Comparison of ENCODE assay signal across 8 cellular contexts in the genomic region with DNA sequence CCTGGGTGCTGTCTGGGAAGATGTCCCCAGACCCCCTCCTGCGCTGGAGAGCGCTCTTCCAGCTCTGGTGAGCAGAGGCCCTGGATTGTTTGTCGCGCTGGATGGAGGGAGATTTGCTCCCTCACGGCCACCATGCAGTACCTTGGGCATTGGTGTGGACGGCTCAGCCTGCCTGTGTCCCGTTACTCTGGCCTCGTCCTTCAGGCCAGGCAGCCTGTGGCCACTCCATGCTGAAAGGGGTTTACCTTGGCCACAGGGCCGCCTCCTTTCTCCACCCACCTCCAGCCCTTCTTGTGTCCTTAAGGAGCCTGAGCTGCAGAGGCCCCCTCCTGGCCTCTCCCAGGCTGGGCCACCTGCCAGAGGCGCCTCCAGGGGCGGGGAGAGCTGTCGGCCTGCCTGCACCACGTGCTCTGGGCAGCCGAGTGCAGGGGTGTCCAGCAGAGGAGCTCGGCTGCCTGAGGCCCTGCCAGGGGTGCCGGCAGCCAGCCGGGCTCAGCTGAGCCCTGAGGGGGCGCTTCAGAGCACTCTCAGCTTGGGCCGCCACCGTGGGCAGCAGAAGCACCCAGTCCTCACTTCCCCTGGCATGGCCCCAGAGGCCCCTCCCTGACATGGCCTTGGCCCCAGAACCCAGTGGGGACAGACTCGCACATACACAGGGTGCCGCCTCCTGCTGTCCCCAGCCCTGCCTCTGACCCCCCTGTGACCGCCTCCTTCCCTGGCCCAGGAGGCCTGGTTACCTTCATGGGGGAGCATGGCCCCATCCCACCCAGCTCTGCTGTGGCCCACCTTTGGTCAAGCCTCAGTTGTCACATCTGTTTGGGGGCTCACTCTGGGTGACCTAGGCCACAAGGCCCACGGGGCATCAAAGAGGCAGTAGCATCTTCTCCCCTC. TPM values are rescaled to one million over a fixed set of nuclear protein-coding genes. Genes with fewer than 3 reads are reported as not detected.
A peak's percentile ranks its signal among the peaks of the same experiment; 100 is the strongest.
DNase-seq lines count a peak whose midpoint lies in the region; ATAC-seq, FAIRE-seq and TF ChIP-seq lines count a peak whose summit lies in the region.

No MANE protein-coding gene starts in this region.

- H3K9ac ChIP-seq in parathyroid adenoma: no peak overlapping the region

- peaks cover 52% of the 10 kb centered on the region for H3K4me1 ChIP-seq in A549
- no peaks in the 10 kb centered on the region for H3K4me1 ChIP-seq in parathyroid adenoma

- no peak overlapping the region for H2AFZ ChIP-seq in parathyroid adenoma

- CTCF ChIA-PET in A549 (lab: Yijun Ruan, JAX): interaction anchor here (0.6 to 8.0 kb wide), 58 partner anchors 11 to 811 kb away, joined by 3 to 262 read pairs (median 4); partner anchors contain the start of genes LTO1 and MYEOV

- H3K27me3 ChIP-seq in parathyroid adenoma (ENCODE audit: control insufficient read depth, insufficient read depth, low read length): no peaks in the 10 kb centered on the region

- H3K4me1 Mint-ChIP-seq in T-helper 17 cell: peaks cover 16% of the 10 kb centered on the region

- no peaks in the 10 kb centered on the region for H3K36me3 ChIP-seq in parathyroid adenoma (ENCODE audit: control insufficient read depth, insufficient read depth, low read length)

- H3K4me3 ChIP-seq in A549 (peak overlapping the region; percentile 91), foreskin fibroblast (ENCODE audit: low read depth in 1 of 2, low read length in 2 of 2) (peak overlapping the region; percentile 93 to 99), parathyroid adenoma (ENCODE audit: low read depth, low read length) (no peak overlapping the region)

- H3K27ac ChIP-seq in A549: peak overlapping the region; percentile 95 to 96
- H3K27ac ChIP-seq in parathyroid adenoma: no peak overlapping the region

- no peaks in the 10 kb centered on the region for H3K79me2 ChIP-seq in parathyroid adenoma

- H3K36me3 Mint-ChIP-seq in T-helper 17 cell (ENCODE audit: low read depth): peaks cover 4% of the 10 kb centered on the region

- peak overlapping the region; percentile 79 for H3K4me3 Mint-ChIP-seq in T-helper 17 cell

- H3K9me3 ChIP-seq in A549 (no peaks in the 10 kb centered on the region), T-helper 17 cell (ENCODE audit: control insufficient read depth, low read length, poor library complexity, severe bottlenecking) (no peaks in the 10 kb centered on the region), parathyroid adenoma (ENCODE audit: control insufficient read depth, low read length) (no peaks in the 10 kb centered on the region)

- no peak for TF ChIP-seq EP300 in A549 (IDR thresholded peaks at IDR 0.05)

- TF ChIP-seq RAD21 in A549 (conservative IDR thresholded peaks at IDR 0.05 in 1 of 2, IDR thresholded peaks at IDR 0.05 in 1 of 2): peak in 1 of 2 experiments; percentile 21; a peak in 1 of 5 replicates

- peak; percentile 28 to 79 for DNase-seq in A549 (ENCODE audit: low read depth in 1 of 2, low spot score in 1 of 2)
- DNase-seq in GM04503 (ENCODE audit: low read depth): peak; percentile 50
- no peak for DNase-seq in T-helper 17 cell
- DNase-seq in foreskin fibroblast: peak; percentile 86 to 95
- no peak for DNase-seq in OCI-M1 (lab: John Stamatoyannopoulos, UW)
- no peak for DNase-seq in SKM-1 (lab: John Stamatoyannopoulos, UW; ENCODE audit: unreplicated experiment)
- DNase-seq in activated CD8-positive, alpha-beta memory T cell treated with anti-CD3 and anti-CD28 coated beads, Interleukin-2, amount 50 U/mL, for 4 hours: no peak

- H3K4me2 ChIP-seq in A549: peak overlapping the region; percentile 88
- no peak overlapping the region for H3K4me2 ChIP-seq in parathyroid adenoma (ENCODE audit: low read length)

- no peak for TF ChIP-seq POLR2A in A549 (IDR thresholded peaks at IDR 0.05; ENCODE audit: low read length)

- H3K27ac Mint-ChIP-seq in T-helper 17 cell: no peak overlapping the region

- no peak for FAIRE-seq in A549 (lab: Jason Lieb, UNC)

- WGBS in A549 (ENCODE audit: missing lambda C conversion rate): 28% methylated on average over 8 of the region's 24 CpGs

- POLR2A ChIA-PET in A549 (lab: Yijun Ruan, JAX): interaction anchor here (0.5 to 8.9 kb wide), 5 partner anchors 26 to 613 kb away, joined by 3 to 188 read pairs (median 7); partner anchors contain the start of gene MYEOV

- TF ChIP-seq CTCF in A549 (IDR thresholded peaks at IDR 0.05) (peak; percentile 27; the same call in 1 of the 3 replicates), foreskin fibroblast (IDR thresholded peaks at IDR 0.05; ENCODE audit: low read depth, low read length) (peak; percentile 34), parathyroid adenoma (IDR thresholded peaks at IDR 0.05) (peak; percentile 16)

- peaks cover 20% of the 10 kb centered on the region for H3K27me3 Mint-ChIP-seq in T-helper 17 cell

- ATAC-seq in A549 (peak; percentile 4 to 24; a peak in 4 of 6 replicates), T-helper 17 cell (no peak)

TF ChIP-seq in A549, 52 proteins besides CTCF, POLR2A, EP300 and RAD21 (continues in another document):
- TF ChIP-seq, protein P1, sequence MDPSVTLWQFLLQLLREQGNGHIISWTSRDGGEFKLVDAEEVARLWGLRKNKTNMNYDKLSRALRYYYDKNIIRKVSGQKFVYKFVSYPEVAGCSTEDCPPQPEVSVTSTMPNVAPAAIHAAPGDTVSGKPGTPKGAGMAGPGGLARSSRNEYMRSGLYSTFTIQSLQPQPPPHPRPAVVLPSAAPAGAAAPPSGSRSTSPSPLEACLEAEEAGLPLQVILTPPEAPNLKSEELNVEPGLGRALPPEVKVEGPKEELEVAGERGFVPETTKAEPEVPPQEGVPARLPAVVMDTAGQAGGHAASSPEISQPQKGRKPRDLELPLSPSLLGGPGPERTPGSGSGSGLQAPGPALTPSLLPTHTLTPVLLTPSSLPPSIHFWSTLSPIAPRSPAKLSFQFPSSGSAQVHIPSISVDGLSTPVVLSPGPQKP (IDR thresholded peaks at IDR 0.05; ENCODE audit: low read depth, low read length): no peak
- no peak for TF ChIP-seq ZSCAN20 (CRISPR knock-in tag; IDR thresholded peaks at IDR 0.05)
- peak; percentile 78; the same call in 1 of the 2 replicates for TF ChIP-seq E2F6 (IDR thresholded peaks at IDR 0.05; ENCODE audit: borderline replicate concordance, low read depth)
- TF ChIP-seq RNF2 (IDR thresholded peaks at IDR 0.05; ENCODE audit: borderline replicate concordance, low read depth): no peak
- TF ChIP-seq FOXS1 (CRISPR knock-in tag; IDR thresholded peaks at IDR 0.05): no peak
- TF ChIP-seq, protein P2, sequence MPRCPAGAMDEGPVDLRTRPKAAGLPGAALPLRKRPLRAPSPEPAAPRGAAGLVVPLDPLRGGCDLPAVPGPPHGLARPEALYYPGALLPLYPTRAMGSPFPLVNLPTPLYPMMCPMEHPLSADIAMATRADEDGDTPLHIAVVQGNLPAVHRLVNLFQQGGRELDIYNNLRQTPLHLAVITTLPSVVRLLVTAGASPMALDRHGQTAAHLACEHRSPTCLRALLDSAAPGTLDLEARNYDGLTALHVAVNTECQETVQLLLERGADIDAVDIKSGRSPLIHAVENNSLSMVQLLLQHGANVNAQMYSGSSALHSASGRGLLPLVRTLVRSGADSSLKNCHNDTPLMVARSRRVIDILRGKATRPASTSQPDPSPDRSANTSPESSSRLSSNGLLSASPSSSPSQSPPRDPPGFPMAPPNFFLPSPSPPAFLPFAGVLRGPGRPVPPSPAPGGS (IDR thresholded peaks at IDR 0.05): no peak
- TF ChIP-seq, protein P3, sequence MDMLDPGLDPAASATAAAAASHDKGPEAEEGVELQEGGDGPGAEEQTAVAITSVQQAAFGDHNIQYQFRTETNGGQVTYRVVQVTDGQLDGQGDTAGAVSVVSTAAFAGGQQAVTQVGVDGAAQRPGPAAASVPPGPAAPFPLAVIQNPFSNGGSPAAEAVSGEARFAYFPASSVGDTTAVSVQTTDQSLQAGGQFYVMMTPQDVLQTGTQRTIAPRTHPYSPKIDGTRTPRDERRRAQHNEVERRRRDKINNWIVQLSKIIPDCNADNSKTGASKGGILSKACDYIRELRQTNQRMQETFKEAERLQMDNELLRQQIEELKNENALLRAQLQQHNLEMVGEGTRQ (IDR thresholded peaks at IDR 0.05): peak; percentile 73
- TF ChIP-seq KDM5A (IDR thresholded peaks at IDR 0.05): no peak
- peak in 1 of 2 experiments; percentile 29; a peak in 3 of 5 replicates for TF ChIP-seq JUN (IDR thresholded peaks at IDR 0.05)
- no peak for TF ChIP-seq PHF8 (IDR thresholded peaks at IDR 0.05; ENCODE audit: borderline replicate concordance, low read depth)
- TF ChIP-seq, protein P4, sequence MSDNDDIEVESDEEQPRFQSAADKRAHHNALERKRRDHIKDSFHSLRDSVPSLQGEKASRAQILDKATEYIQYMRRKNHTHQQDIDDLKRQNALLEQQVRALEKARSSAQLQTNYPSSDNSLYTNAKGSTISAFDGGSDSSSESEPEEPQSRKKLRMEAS (IDR thresholded peaks at IDR 0.05): peak; percentile 93
- TF ChIP-seq SMC3 (IDR thresholded peaks at IDR 0.05): peak; percentile 19; the same call in 2 of the 3 replicates

RNA-seq across cellular contexts. Expression of gene CCND1, which starts 3.4 kb away (rescaled TPM):
- 106 and 136 TPM in 2 replicates for polyA plus RNA-seq in A549 (2011; rRNA removed)
- polyA plus RNA-seq in A549 (2012; cell fraction: cytosol; rRNA removed): 219 and 249 TPM in 2 replicates
- 343 and 460 TPM in 2 replicates for polyA plus RNA-seq in A549 (2012; cell fraction: nucleus; rRNA removed)
- 125 to 157 TPM (median 131 TPM) in 3 replicates for polyA plus RNA-seq in A549 (2017; fragmentation: RNase III; extraction: RNeasy Plus Mini Kit Qiagen cat#74134 plus additional on column Dnase treatment)
- 276 and 347 TPM in 2 replicates for polyA minus RNA-seq in A549 (2011; rRNA and poly(A)+ RNA removed)
- total RNA-seq in T-helper 17 cell: 1 to 10 TPM; 1.1 to 3.9 TPM

RNA-seq across cellular contexts. Expression of gene LTO1, which starts 30.8 kb away (rescaled TPM):
- 20.0 and 25.1 TPM in 2 replicates for polyA plus RNA-seq in A549 (2011; rRNA removed)
- polyA plus RNA-seq in A549 (2012; cell fraction: cytosol; rRNA removed): 27.7 TPM in 2 replicates
- 31.5 and 54.7 TPM in 2 replicates for polyA plus RNA-seq in A549 (2012; cell fraction: nucleus; rRNA removed)
- 27.0 to 30.3 TPM (median 29.7 TPM) in 3 replicates for polyA plus RNA-seq in A549 (2017; fragmentation: RNase III; extraction: RNeasy Plus Mini Kit Qiagen cat#74134 plus additional on column Dnase treatment)
- polyA minus RNA-seq in A549 (2011; rRNA and poly(A)+ RNA removed): 11.0 TPM in 2 replicates
- 10 to 100 TPM; 33.4 to 43.2 TPM for total RNA-seq in T-helper 17 cell

RNA-seq across cellular contexts. Expression of gene FGF19, which starts 59.5 kb away (rescaled TPM):
- polyA plus RNA-seq in A549 (2011; rRNA removed) (0.28 and 0.31 TPM in 2 replicates), A549 (2017; fragmentation: RNase III; extraction: RNeasy Plus Mini Kit Qiagen cat#74134 plus additional on column Dnase treatment) (0.05 TPM in 1 of 3 replicates, not detected in the others)
- 0.07 and 0.12 TPM in 2 replicates for polyA plus RNA-seq in A549 (2012; cell fraction: cytosol; rRNA removed)
- 0.07 and 0.11 TPM in 2 replicates for polyA plus RNA-seq in A549 (2012; cell fraction: nucleus; rRNA removed)
- polyA minus RNA-seq in A549 (2011; rRNA and poly(A)+ RNA removed): 0.24 TPM in 1 of 2 replicates, not detected in the other
- not detected for total RNA-seq in T-helper 17 cell

Comparison
In these comparisons a context has a peak if more than half of its experiments do, and no peak if none do; other contexts are left out.
1. DNase-seq: peak in A549 (2 of 2), GM04503 (single experiment) and foreskin fibroblast (2 of 2); none in T-helper 17 cell (0 of 3), OCI-M1 (single experiment), SKM-1 (single experiment) and activated CD8-positive, alpha-beta memory T cell treated with anti-CD3 and anti-CD28 coated beads, Interleukin-2, amount 50 U/mL, for 4 hours (single experiment).
2. Peak in every context shown above with its lines, with median percentiles within 50 percentile points of each other: CTCF ChIP-seq.